In genomic region chr3:134625462-134625861, GRCh38 we compare ENCODE assay signal across 26 cellular contexts. TPM values are rescaled to one million over a fixed set of nuclear protein-coding genes. Genes with fewer than 3 reads are reported as not detected.
"Had no signal": no experiment of that assay in that cellular context is flagged by ENCODE, and none has a peak within 500 bp of the region (broad histone marks: within the 10 kb centered on the region; RNA-seq: fewer than 3 reads in every experiment).

No MANE protein-coding gene starts in this region.

- H3K9me3 ChIP-seq: ascending aorta, psoas muscle had no signal

- ATAC-seq: activated CD4-positive, alpha-beta T cell treated with anti-CD3 and anti-CD28 coated beads for 36 hours; left cardiac atrium; naive thymus-derived CD4-positive, alpha-beta T cell; psoas muscle had no signal

- H3K4me3 ChIP-seq: ascending aorta, psoas muscle, tibial nerve had no signal

- H3K4me1 ChIP-seq: ascending aorta, parathyroid adenoma, tibial nerve had no signal

- H3K27me3 ChIP-seq: ascending aorta, brain microvascular endothelial cell, tibial nerve had no signal

- H3K27ac ChIP-seq: ascending aorta, brain microvascular endothelial cell, parathyroid adenoma, psoas muscle, tibial nerve had no signal

- DNase-seq: activated CD4-positive, alpha-beta T cell treated with anti-CD3 and anti-CD28 coated beads for 36 hours; activated CD4-positive, CD25-positive, alpha-beta regulatory T cell; activated CD8-positive, alpha-beta memory T cell treated with anti-CD3 and anti-CD28 coated beads, Interleukin-2, amount 50 U/mL, for 4 hours; activated gamma-delta T cell; activated naive CD4-positive, alpha-beta T cell treated with anti-CD3 and anti-CD28 coated beads, Interleukin-2, amount 10 ng/mL, durations not matched to agents 7 days and 5 days; activated naive CD8-positive, alpha-beta T cell treated with anti-CD3 and anti-CD28 coated beads, Interleukin-2, amount 10 ng/mL, durations not matched to agents 7 days and 5 days; activated T-cell treated with anti-CD3 and anti-CD28 coated beads, Interleukin-2, amount 50 U/mL, for 24 hours; brain microvascular endothelial cell; central memory CD4-positive, alpha-beta T cell; dermis blood vessel endothelial cell; effector CD8-positive, alpha-beta T cell; left cardiac atrium; midbrain; nucleus accumbens; psoas muscle; stimulated activated CD4-positive, alpha-beta T cell treated with anti-CD3 and anti-CD28 coated beads, Interleukin-15, amount 100 ng/mL, for 24 hours; stimulated activated CD4-positive, alpha-beta T cell treated with anti-CD3 and anti-CD28 coated beads, Interleukin-2, amount 100 ng/mL, for 24 hours; stimulated activated naive CD4-positive, alpha-beta T cell; T-helper 1 cell had no signal

- H3K36me3 ChIP-seq: brain microvascular endothelial cell, tibial nerve had no signal

- H2AFZ ChIP-seq: parathyroid adenoma had no signal

- H3K9ac ChIP-seq: parathyroid adenoma had no signal

RNA-seq across cellular contexts. Expression of gene KY, which starts 25.4 kb away (rescaled TPM):
- total RNA-seq: activated CD4-positive, alpha-beta T cell treated with anti-CD3 and anti-CD28 coated beads for 36 hours; activated CD8-positive, alpha-beta memory T cell treated with anti-CD3 and anti-CD28 coated beads for 36 hours; activated naive CD8-positive, alpha-beta T cell treated with anti-CD3 and anti-CD28 coated beads, Interleukin-2, amount 10 ng/mL, durations not matched to agents 7 days and 5 days; dermis blood vessel endothelial cell; epithelial cell of proximal tubule; naive thymus-derived CD4-positive, alpha-beta T cell had no signal
- polyA plus RNA-seq: liver; naive thymus-derived CD4-positive, alpha-beta T cell had no signal
